In the genomic region with DNA sequence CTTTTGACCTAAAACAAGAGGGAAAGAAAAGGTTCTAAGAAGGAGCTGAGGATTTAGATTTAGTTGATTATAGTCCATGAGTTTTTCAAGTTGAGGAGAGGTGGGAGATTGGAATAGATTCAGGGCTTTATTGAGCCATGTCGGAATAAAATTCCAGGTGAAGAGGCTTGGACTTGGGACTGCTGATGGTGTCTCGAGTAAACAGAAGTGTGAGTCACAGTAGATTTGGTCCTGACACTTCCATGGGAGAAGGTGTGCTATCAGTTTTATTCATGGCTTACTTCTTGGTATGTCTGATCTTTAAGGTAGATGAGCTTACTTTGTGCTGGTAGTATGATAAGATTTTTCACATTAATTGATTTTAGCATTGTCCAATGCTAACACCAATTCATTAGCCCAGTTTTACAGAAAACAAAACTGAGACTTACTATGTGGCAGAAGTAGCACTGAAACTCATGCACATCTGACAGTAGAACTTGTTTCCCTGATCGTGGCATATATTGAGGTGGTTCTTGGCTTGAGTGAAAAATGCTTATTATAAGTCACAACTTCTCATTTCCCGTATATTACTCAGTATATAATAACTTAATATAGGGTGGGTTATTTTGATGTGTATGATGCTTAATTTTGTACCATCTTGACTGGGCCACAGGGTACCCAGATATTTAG, we compare ENCODE assay signal across 1 cellular context.
TF ChIP-seq lines count a peak whose summit lies in the region.

No MANE protein-coding gene starts in this region.

TF ChIP-seq in HepG2, 621 proteins besides CTCF, POLR2A, EP300 and RAD21:
- TF ChIP-seq FOSL2 (CRISPR knock-in tag; IDR thresholded peaks at IDR 0.05) (0 out of 2 replicates have a peak, but pooled peaks have one; percentile 9), U2AF2 (IDR thresholded peaks at IDR 0.05; ENCODE audit: low read depth, low read length) (no peak), RFX1 (IDR thresholded peaks at IDR 0.05) (no peak)
